In genomic region chr2:148888003-148888501, GRCh38 we compare ENCODE assay signal across 9 cellular contexts. TPM values are rescaled to one million over a fixed set of nuclear protein-coding genes. Genes with fewer than 3 reads are reported as not detected.
DNase-seq lines count a peak whose midpoint lies in the region; ATAC-seq, FAIRE-seq and TF ChIP-seq lines count a peak whose summit lies in the region.
"Had no signal": no experiment of that assay in that cellular context is flagged by ENCODE, and none has a peak within 500 bp of the region (broad histone marks: within the 10 kb centered on the region; RNA-seq: fewer than 3 reads in every experiment).

No MANE protein-coding gene starts in this region.

- intact Hi-C loops in kidney (cut with DNase I) = no loop called here
- intact Hi-C loops in testis (cut with DNase I; ENCODE audit: low total_unique reads) = no loop called here

- no peak for TF ChIP-seq EP300 in A549 (IDR thresholded peaks at IDR 0.05)

- peak overlapping the region; percentile 89 for H3K4me2 ChIP-seq in A549

- FAIRE-seq in A549 (lab: Jason Lieb, UNC) (no peak), kidney (lab: Jason Lieb, UNC) (no peak)
- FAIRE-seq: GM18507 had no signal

- ATAC-seq in A549 = peak in 1 of 2 experiments; percentile 51; a peak in 3 of 6 replicates
- no peak for ATAC-seq in HG03565 (IDR thresholded peaks at IDR 0.05; ENCODE audit: unreplicated experiment)
- ATAC-seq in GM18870 (IDR thresholded peaks at IDR 0.05; ENCODE audit: unreplicated experiment) = no peak

- H3K27me3 ChIP-seq in H7 (ENCODE audit: control insufficient read depth, insufficient read depth, low read length) = no peaks in the 10 kb centered on the region
- no peaks in the 10 kb centered on the region for H3K27me3 ChIP-seq in testis

- H3K9me3 ChIP-seq in A549 (peaks cover 11% of the 10 kb centered on the region), kidney (ENCODE audit: control insufficient read depth in 1 of 2, low read length in 2 of 2) (no peaks in the 10 kb centered on the region), testis (no peaks in the 10 kb centered on the region)

- H3K9ac ChIP-seq in kidney (ENCODE audit: low read length in 2 of 2) = no peak overlapping the region

- WGBS in A549 (ENCODE audit: missing lambda C conversion rate) = 19% methylated on average over 18 of the region's 34 CpGs
- WGBS in testis, 2 donors = 8 to 16% methylated on average over 9 to 34 of the region's 34 CpGs

- DNase-seq in A549 (ENCODE audit: low read depth in 1 of 2, low spot score in 1 of 2) (no peak), H7 (peak; percentile 66), kidney (peak; percentile 68), testis (no peak)
- peak; percentile 33 to 38 for DNase-seq in activated T-cell treated with anti-CD3 and anti-CD28 coated beads, Interleukin-2, amount 50 U/mL, for 48 hours
- DNase-seq in NK-92 treated with Interleukin-12 subunit alpha and Interleukin-12 subunit beta, amount 100 ng/mL, for 24 hours (lab: John Stamatoyannopoulos, UW) = no peak

- no peak for TF ChIP-seq RAD21 in A549 (conservative IDR thresholded peaks at IDR 0.05 in 1 of 2, IDR thresholded peaks at IDR 0.05 in 1 of 2)

- POLR2A ChIA-PET in A549 (lab: Yijun Ruan, JAX) = no interaction called here

- peak overlapping the region; percentile 40 for H3K4me3 ChIP-seq in A549
- H3K4me3 ChIP-seq in H7 (ENCODE audit: insufficient read depth, low read depth, low read length) = peak overlapping the region; percentile 55
- peak overlapping the region in 1 of 2 donors; percentile 48 for H3K4me3 ChIP-seq in kidney (ENCODE audit: low read length in 2 of 2)
- H3K4me3 ChIP-seq in testis = peak overlapping the region; percentile 43 to 63

- H3K27ac ChIP-seq in A549 (no peak overlapping the region), kidney (ENCODE audit: low read depth in 2 of 2, low read length in 2 of 2) (no peak overlapping the region), testis (no peak overlapping the region)

- TF ChIP-seq CTCF in A549 (IDR thresholded peaks at IDR 0.05) (no peak), kidney (IDR thresholded peaks at IDR 0.05; ENCODE audit: borderline replicate concordance, extremely low read depth, insufficient read depth) (no peak), testis (IDR thresholded peaks at IDR 0.05) (no peak)

- CTCF ChIA-PET in A549 (lab: Yijun Ruan, JAX) = no interaction called here

- H3K4me1 ChIP-seq in A549 = peaks cover 10% of the 10 kb centered on the region; the same call in 1 of the 3 replicates
- peaks cover 0 to 5% of the 10 kb centered on the region in 2 donors for H3K4me1 ChIP-seq in kidney (ENCODE audit: control insufficient read depth in 1 of 2, insufficient read depth in 1 of 2, low read depth in 1 of 2, low read length in 2 of 2)
- peaks cover 8% of the 10 kb centered on the region for H3K4me1 ChIP-seq in testis

- no peaks in the 10 kb centered on the region; the same call in 1 of the 2 replicates for H3K36me3 ChIP-seq in H7 (replicated peaks; ENCODE audit: control insufficient read depth, insufficient read depth, low read length)
- no peaks in the 10 kb centered on the region for H3K36me3 ChIP-seq in kidney (ENCODE audit: control insufficient read depth in 1 of 2, insufficient read depth in 2 of 2, low read length in 2 of 2)
- no peaks in the 10 kb centered on the region for H3K36me3 ChIP-seq in testis (ENCODE audit: low read depth, missing control alignments)

- no peak for TF ChIP-seq POLR2A in A549 (IDR thresholded peaks at IDR 0.05; ENCODE audit: low read length)
- TF ChIP-seq POLR2A in testis (IDR thresholded peaks at IDR 0.05) = no peak

TF ChIP-seq in A549, 52 proteins besides CTCF, POLR2A, EP300 and RAD21:
- TF ChIP-seq CBX8 (IDR thresholded peaks at IDR 0.05) (peak; percentile 61; the same call in 1 of the 2 replicates), HOXB13 (CRISPR knock-in tag; IDR thresholded peaks at IDR 0.05; ENCODE audit: low read depth) (no peak)

RNA-seq across cellular contexts. Expression of gene KIF5C, which starts 13.0 kb away (rescaled TPM):
- polyA plus RNA-seq in A549 (2011; rRNA removed) (0.30 and 0.66 TPM in 2 replicates), A549 (2017; fragmentation: RNase III; extraction: RNeasy Plus Mini Kit Qiagen cat#74134 plus additional on column Dnase treatment) (0.27 to 0.32 TPM (median 0.28 TPM) in 3 replicates), kidney (ENCODE audit: insufficient read depth, low read depth, low replicate concordance) (1.0 TPM), testis (ENCODE audit: insufficient read depth, low read depth, low replicate concordance) (57.0 TPM)
- polyA plus RNA-seq in A549 (2012; cell fraction: cytosol; rRNA removed) = 0.11 and 0.13 TPM in 2 replicates
- 0.11 and 0.16 TPM in 2 replicates for polyA plus RNA-seq in A549 (2012; cell fraction: nucleus; rRNA removed)
- polyA minus RNA-seq in A549 (2011; rRNA and poly(A)+ RNA removed) = 0.83 and 1.0 TPM in 2 replicates
- total RNA-seq in H7 (2014; rRNA removed; shearing (Covaris generic)) = 24.0 and 38.2 TPM in 2 replicates
- total RNA-seq in kidney (3.6 TPM), testis (100 to 1,000 TPM; 146 to 159 TPM)

Comparison
In these comparisons a context has a peak if more than half of its experiments do, and no peak if none do; other contexts are left out.
1. DNase-seq: peak in H7 (single experiment), activated T-cell treated with anti-CD3 and anti-CD28 coated beads, Interleukin-2, amount 50 U/mL, for 48 hours (2 of 2) and kidney (single experiment); none in A549 (0 of 2), testis (single experiment) and NK-92 treated with Interleukin-12 subunit alpha and Interleukin-12 subunit beta, amount 100 ng/mL, for 24 hours (single experiment).